1 cellular context compared by ENCODE assay signal in the genomic region with DNA sequence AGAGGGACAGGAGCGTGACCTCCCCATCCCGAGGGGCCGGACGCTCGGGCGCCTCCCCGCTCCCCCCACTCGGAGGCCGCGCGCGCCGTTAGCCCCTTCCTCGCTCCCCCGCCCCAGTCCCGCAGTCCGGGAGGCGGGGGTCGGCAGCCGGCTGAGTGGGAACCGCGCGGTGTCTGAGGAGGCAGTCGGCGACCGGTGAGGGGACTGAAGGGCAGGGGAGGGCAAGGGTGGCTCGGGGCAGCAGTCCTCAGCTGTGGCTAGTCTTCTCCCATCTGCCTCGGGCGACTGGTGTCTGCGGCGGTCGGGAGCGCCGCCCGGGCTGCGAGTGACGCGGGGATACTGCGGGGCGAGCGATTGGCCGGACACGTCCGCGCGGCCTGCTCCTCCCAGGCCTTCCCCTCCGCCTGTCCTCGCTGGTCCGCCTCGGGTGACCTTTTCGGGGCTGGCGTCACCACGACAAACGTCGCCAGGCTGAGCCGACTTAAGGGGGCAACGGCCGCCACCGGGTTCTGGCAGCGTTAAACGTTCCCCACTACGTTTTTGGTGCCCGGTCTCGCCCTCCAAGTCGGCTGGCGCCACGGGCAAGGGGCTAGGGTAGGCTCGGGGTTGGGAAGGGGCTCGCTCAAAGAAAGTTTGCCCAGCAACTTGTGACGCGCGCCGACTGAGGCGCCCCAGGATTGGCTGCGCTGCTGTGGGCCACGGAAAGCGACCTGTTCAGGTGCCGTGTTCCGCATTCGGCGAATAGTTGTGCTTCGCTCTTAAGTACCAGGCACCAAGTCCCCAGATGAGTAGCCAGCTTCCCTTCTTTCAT.
A peak's percentile ranks its signal among the peaks of the same experiment; 100 is the strongest.
TF ChIP-seq lines count a peak whose summit lies in the region.

No MANE protein-coding gene starts in this region.

TF ChIP-seq in HepG2, 621 proteins besides CTCF, POLR2A, EP300 and RAD21 (continued from another document and continues in another):
- TF ChIP-seq SOX13 (IDR thresholded peaks at IDR 0.05) (no peak), SOX13 (CRISPR knock-in tag; conservative IDR thresholded peaks at IDR 0.05 in 1 of 2, IDR thresholded peaks at IDR 0.05 in 1 of 2) (peak in 1 of 2 experiments; percentile 12; a peak in 1 of 4 replicates), ZBED4 (CRISPR knock-in tag; IDR thresholded peaks at IDR 0.05; ENCODE audit: borderline replicate concordance) (peak; percentile 4; the same call in 1 of the 2 replicates), ZNF563 (CRISPR knock-in tag; IDR thresholded peaks at IDR 0.05) (peak; percentile 72; the same call in 1 of the 2 replicates), MXI1 (IDR thresholded peaks at IDR 0.05; ENCODE audit: borderline replicate concordance, low read depth, low read length) (peak; percentile 4; the same call in 1 of the 3 replicates), HNRNPLL (IDR thresholded peaks at IDR 0.05; ENCODE audit: low read depth, low read length, poor library complexity, severe bottlenecking) (peak; percentile 46), ZNF460 (CRISPR knock-in tag; IDR thresholded peaks at IDR 0.05; ENCODE audit: borderline replicate concordance) (no peak; the same call in 1 of the 2 replicates), GABPB1 (CRISPR knock-in tag; IDR thresholded peaks at IDR 0.05) (peak; percentile 75), ZNF607 (CRISPR knock-in tag; IDR thresholded peaks at IDR 0.05; ENCODE audit: borderline replicate concordance) (peak; percentile 76; the same call in 1 of the 2 replicates), ZNF432 (CRISPR knock-in tag; IDR thresholded peaks at IDR 0.05; ENCODE audit: borderline replicate concordance) (no peak; the same call in 1 of the 2 replicates), HNRNPL (IDR thresholded peaks at IDR 0.05; ENCODE audit: low read depth, low read length) (peak; percentile 95), SRSF1 (optimal IDR thresholded peaks at IDR 0.05; ENCODE audit: low read depth, low read length) (peak; percentile 50), IKZF4 (CRISPR knock-in tag; IDR thresholded peaks at IDR 0.05; ENCODE audit: borderline replicate concordance, low read depth, not compliant biosample characterization) (peak; percentile 44), ADNP (CRISPR knock-in tag; IDR thresholded peaks at IDR 0.05) (no peak), ZNF878 (CRISPR knock-in tag; IDR thresholded peaks at IDR 0.05) (no peak), ZNF704 (CRISPR knock-in tag; IDR thresholded peaks at IDR 0.05; ENCODE audit: borderline replicate concordance) (peak; percentile 55; the same call in 1 of the 2 replicates), POLR2G (IDR thresholded peaks at IDR 0.05; ENCODE audit: low read depth, low read length) (peak; percentile 71), KLF9 (CRISPR knock-in tag; IDR thresholded peaks at IDR 0.05; ENCODE audit: low read depth) (no peak), SUZ12 (IDR thresholded peaks at IDR 0.05; ENCODE audit: low read depth, low read length) (no peak), MTF1 (CRISPR knock-in tag; IDR thresholded peaks at IDR 0.05) (no peak), ZFYVE20 (CRISPR knock-in tag; IDR thresholded peaks at IDR 0.05; ENCODE audit: borderline replicate concordance, low read depth) (no peak), ZNF121 (CRISPR knock-in tag; IDR thresholded peaks at IDR 0.05) (peak; percentile 50; the same call in 1 of the 2 replicates), XBP1 (CRISPR knock-in tag; IDR thresholded peaks at IDR 0.05) (no peak; the same call in 1 of the 2 replicates), ZNF775 (CRISPR knock-in tag; IDR thresholded peaks at IDR 0.05; ENCODE audit: borderline replicate concordance) (no peak), HNRNPK (IDR thresholded peaks at IDR 0.05; ENCODE audit: low read depth, low read length, poor library complexity, severe bottlenecking) (peak; percentile 80), ZNF225 (CRISPR knock-in tag; IDR thresholded peaks at IDR 0.05) (no peak; the same call in 1 of the 2 replicates), BCL6 (CRISPR knock-in tag; IDR thresholded peaks at IDR 0.05) (no peak), ETV6 (CRISPR knock-in tag; conservative IDR thresholded peaks at IDR 0.05) (0 out of 2 replicates have a peak, but pooled peaks have one; percentile 29), ZNF652 (CRISPR knock-in tag; IDR thresholded peaks at IDR 0.05; ENCODE audit: borderline replicate concordance, low read depth) (no peak), ZIK1 (CRISPR knock-in tag; IDR thresholded peaks at IDR 0.05; ENCODE audit: borderline replicate concordance, low read depth) (no peak), ZFP62 (CRISPR knock-in tag; IDR thresholded peaks at IDR 0.05) (peak; percentile 4; the same call in 1 of the 2 replicates)
- TF ChIP-seq, protein P1, sequence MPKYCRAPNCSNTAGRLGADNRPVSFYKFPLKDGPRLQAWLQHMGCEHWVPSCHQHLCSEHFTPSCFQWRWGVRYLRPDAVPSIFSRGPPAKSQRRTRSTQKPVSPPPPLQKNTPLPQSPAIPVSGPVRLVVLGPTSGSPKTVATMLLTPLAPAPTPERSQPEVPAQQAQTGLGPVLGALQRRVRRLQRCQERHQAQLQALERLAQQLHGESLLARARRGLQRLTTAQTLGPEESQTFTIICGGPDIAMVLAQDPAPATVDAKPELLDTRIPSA (CRISPR knock-in tag; IDR thresholded peaks at IDR 0.05; ENCODE audit: borderline replicate concordance) = no peak; the same call in 1 of the 2 replicates
- TF ChIP-seq, protein P2, sequence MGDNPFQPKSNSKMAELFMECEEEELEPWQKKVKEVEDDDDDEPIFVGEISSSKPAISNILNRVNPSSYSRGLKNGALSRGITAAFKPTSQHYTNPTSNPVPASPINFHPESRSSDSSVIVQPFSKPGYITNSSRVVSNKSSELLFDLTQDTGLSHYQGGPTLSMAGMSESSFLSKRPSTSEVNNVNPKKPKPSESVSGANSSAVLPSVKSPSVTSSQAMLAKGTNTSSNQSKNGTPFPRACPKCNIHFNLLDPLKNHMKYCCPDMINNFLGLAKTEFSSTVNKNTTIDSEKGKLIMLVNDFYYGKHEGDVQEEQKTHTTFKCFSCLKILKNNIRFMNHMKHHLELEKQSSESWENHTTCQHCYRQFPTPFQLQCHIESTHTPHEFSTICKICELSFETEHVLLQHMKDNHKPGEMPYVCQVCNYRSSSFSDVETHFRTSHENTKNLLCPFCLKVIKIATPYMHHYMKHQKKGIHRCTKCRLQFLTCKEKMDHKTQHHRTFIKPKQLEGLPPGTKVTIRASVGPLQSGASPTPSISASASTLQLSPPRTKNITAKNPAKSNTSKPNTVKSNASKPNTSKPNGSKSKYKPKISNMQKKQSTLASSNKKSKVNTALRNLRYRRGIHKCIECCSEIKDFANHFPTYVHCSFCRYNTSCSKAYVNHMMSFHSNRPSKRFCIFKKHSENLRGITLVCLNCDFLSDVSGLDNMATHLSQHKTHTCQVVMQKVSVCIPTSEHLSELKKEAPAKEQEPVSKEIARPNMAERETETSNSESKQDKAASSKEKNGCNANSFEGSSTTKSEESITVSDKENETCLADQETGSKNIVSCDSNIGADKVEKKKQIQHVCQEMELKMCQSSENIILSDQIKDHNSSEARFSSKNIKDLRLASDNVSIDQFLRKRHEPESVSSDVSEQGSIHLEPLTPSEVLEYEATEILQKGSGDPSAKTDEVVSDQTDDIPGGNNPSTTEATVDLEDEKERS (CRISPR knock-in tag; IDR thresholded peaks at IDR 0.05) = peak; percentile 90; the same call in 1 of the 2 replicates
- TF ChIP-seq, protein P3, sequence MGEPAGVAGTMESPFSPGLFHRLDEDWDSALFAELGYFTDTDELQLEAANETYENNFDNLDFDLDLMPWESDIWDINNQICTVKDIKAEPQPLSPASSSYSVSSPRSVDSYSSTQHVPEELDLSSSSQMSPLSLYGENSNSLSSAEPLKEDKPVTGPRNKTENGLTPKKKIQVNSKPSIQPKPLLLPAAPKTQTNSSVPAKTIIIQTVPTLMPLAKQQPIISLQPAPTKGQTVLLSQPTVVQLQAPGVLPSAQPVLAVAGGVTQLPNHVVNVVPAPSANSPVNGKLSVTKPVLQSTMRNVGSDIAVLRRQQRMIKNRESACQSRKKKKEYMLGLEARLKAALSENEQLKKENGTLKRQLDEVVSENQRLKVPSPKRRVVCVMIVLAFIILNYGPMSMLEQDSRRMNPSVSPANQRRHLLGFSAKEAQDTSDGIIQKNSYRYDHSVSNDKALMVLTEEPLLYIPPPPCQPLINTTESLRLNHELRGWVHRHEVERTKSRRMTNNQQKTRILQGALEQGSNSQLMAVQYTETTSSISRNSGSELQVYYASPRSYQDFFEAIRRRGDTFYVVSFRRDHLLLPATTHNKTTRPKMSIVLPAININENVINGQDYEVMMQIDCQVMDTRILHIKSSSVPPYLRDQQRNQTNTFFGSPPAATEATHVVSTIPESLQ (CRISPR knock-in tag; conservative IDR thresholded peaks at IDR 0.05) = no peak
- TF ChIP-seq, protein P4, sequence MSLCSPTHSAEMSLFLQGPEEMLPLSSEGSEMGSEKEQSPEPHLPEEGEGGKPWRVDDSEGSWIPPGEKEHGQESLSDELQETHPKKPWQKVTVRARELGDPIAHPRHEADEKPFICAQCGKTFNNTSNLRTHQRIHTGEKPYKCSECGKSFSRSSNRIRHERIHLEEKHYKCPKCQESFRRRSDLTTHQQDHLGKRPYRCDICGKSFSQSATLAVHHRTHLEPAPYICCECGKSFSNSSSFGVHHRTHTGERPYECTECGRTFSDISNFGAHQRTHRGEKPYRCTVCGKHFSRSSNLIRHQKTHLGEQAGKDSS (CRISPR knock-in tag; IDR thresholded peaks at IDR 0.05; ENCODE audit: borderline replicate concordance, low read depth) = no peak
- TF ChIP-seq, protein P5, sequence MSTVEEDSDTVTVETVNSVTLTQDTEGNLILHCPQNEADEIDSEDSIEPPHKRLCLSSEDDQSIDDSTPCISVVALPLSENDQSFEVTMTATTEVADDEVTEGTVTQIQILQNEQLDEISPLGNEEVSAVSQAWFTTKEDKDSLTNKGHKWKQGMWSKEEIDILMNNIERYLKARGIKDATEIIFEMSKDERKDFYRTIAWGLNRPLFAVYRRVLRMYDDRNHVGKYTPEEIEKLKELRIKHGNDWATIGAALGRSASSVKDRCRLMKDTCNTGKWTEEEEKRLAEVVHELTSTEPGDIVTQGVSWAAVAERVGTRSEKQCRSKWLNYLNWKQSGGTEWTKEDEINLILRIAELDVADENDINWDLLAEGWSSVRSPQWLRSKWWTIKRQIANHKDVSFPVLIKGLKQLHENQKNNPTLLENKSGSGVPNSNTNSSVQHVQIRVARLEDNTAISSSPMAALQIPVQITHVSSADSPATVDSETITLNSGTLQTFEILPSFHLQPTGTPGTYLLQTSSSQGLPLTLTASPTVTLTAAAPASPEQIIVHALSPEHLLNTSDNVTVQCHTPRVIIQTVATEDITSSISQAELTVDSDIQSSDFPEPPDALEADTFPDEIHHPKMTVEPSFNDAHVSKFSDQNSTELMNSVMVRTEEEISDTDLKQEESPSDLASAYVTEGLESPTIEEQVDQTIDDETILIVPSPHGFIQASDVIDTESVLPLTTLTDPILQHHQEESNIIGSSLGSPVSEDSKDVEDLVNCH (CRISPR knock-in tag; IDR thresholded peaks at IDR 0.05) = no peak
- TF ChIP-seq, protein P6, sequence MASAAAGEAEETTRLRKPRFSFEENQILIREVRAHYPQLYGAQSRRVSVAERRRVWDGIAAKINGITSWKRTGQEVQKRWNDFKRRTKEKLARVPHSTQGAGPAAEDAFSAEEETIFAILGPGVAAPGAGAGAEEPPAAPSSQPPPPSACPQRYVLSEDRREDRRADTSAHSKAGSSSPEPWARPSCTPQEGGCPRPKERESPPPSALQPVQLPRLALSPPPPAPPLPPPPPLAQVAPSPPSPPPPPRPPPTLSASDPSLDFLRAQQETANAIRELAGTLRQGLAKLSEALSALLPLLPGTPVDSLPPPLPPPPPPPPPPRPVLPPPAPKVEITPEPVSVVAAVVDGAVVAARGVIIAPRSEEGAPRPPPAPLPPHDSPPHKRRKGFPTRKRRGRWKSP (CRISPR knock-in tag; IDR thresholded peaks at IDR 0.05) = 0 out of 2 replicates have a peak, but pooled peaks have one; percentile 63
